ENCODE assay signal across 12 cellular contexts in the genomic region with DNA sequence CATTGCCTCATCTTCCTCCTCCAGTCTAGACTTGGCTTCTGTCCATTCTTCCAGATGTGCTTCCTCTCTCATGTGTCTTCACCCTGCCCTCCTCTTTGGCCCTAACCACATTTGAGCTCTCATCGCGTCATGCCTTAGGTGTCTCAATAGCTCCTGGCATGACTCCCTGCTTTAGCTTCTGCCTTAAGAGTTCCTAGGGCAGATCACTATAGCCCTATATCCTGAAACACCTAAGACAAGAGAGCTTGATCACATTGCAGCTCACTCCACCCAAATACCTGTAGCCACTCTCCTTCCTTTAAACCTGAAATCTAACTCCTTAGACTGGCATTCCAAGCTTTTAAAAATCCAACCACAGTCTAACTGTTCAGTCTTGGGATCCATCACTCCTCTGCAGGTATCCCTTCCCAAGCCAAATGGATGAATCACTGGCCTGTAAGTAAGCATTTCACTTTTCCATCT.
DNase-seq lines count a peak whose midpoint lies in the region; ATAC-seq and TF ChIP-seq lines count a peak whose summit lies in the region.
"Had no signal": no experiment of that assay in that cellular context is flagged by ENCODE, and none has a peak within 500 bp of the region (broad histone marks: within the 10 kb centered on the region; RNA-seq: fewer than 3 reads in every experiment).

No MANE protein-coding gene starts in this region.

- H3K36me3 ChIP-seq in adipocyte (ENCODE audit: control insufficient read depth, insufficient read depth, low read length, severe bottlenecking): no peaks in the 10 kb centered on the region
- H3K36me3 ChIP-seq in WERI-Rb-1: no peaks in the 10 kb centered on the region

- peaks cover 4% of the 10 kb centered on the region for H3K4me1 ChIP-seq in adipocyte (ENCODE audit: control insufficient read depth, insufficient read depth, low read length)

- DNase-seq in EH (ENCODE audit: low read depth): peak; percentile 38
- DNase-seq in KBM-7: peak; percentile 57
- DNase-seq in adipocyte (ENCODE audit: low read depth): peak; percentile 39
- DNase-seq in kidney tubule cell (ENCODE audit: low spot score): peak; percentile 77
- no peak for DNase-seq in islet precursor cell
- DNase-seq in WERI-Rb-1: no peak
- no peak for DNase-seq in activated CD8-positive, alpha-beta memory T cell treated with anti-CD3 and anti-CD28 coated beads, Interleukin-2, amount 50 U/mL, for 48 hours
- DNase-seq: activated naive CD4-positive, alpha-beta T cell treated with anti-CD3 and anti-CD28 coated beads, Interleukin-2, amount 10 ng/mL, durations not matched to agents 7 days and 5 days; natural killer cell; NCI-H1092 treated with DMSO at 0.1 percent for 48 hours; NK-92 treated with Interleukin-12 subunit alpha and Interleukin-12 subunit beta, amount 100 ng/mL, for 24 hours had no signal

- TF ChIP-seq CTCF in WERI-Rb-1 (IDR thresholded peaks at IDR 0.05; ENCODE audit: low read depth, low read length): no peak

- ATAC-seq in HG03159 (IDR thresholded peaks at IDR 0.05; ENCODE audit: unreplicated experiment): no peak
- ATAC-seq: natural killer cell had no signal

- in situ Hi-C loops in KBM-7 (cut with MboI; ENCODE audit: low pct_unique_long_range_greater_than_20kb, low sequenced_read_pairs): no loop called here

- H3K9ac ChIP-seq in adipocyte (ENCODE audit: low read length): no peak overlapping the region

- no peaks in the 10 kb centered on the region for H3K9me3 ChIP-seq in adipocyte (ENCODE audit: control insufficient read depth, low read length)
- H3K9me3 ChIP-seq in WERI-Rb-1 (ENCODE audit: severe bottlenecking): no peaks in the 10 kb centered on the region

- H3K4me3 ChIP-seq in adipocyte (ENCODE audit: low read length): no peak overlapping the region
- H3K4me3 ChIP-seq in WERI-Rb-1 (ENCODE audit: low read depth, low read length): no peak overlapping the region

- H3K27me3 ChIP-seq in adipocyte (replicated peaks; ENCODE audit: control insufficient read depth, insufficient read depth, low read length) (no peaks in the 10 kb centered on the region), WERI-Rb-1 (ENCODE audit: insufficient read depth, low read depth, severe bottlenecking) (no peaks in the 10 kb centered on the region)

- no peak overlapping the region for H3K27ac ChIP-seq in WERI-Rb-1

Comparison
In these comparisons a context has a peak if more than half of its experiments do, and no peak if none do; other contexts are left out.
1. DNase-seq: peak in EH (single experiment), KBM-7 (single experiment), adipocyte (single experiment) and kidney tubule cell (single experiment); none in islet precursor cell (single experiment), WERI-Rb-1 (single experiment) and activated CD8-positive, alpha-beta memory T cell treated with anti-CD3 and anti-CD28 coated beads, Interleukin-2, amount 50 U/mL, for 48 hours (single experiment).